19 cellular contexts compared by ENCODE assay signal in genomic region chr7:25653412-25653811, GRCh38.
A peak's percentile ranks its signal among the peaks of the same experiment; 100 is the strongest.
DNase-seq lines count a peak whose midpoint lies in the region; ATAC-seq and TF ChIP-seq lines count a peak whose summit lies in the region.
"Had no signal": no experiment of that assay in that cellular context is flagged by ENCODE, and none has a peak within 500 bp of the region (broad histone marks: within the 10 kb centered on the region; RNA-seq: fewer than 3 reads in every experiment).

No MANE protein-coding gene starts in this region.

- TF ChIP-seq CTCF in HEK293 (tag by site-specific recombination; IDR thresholded peaks at IDR 0.05): no peak
- no peak for TF ChIP-seq CTCF in neural crest cell (conservative IDR thresholded peaks at IDR 0.05)
- TF ChIP-seq CTCF in adrenal gland (IDR thresholded peaks at IDR 0.05): no peak

- no peak overlapping the region for H3K4me3 Mint-ChIP-seq in neural crest cell
- no peak overlapping the region for H3K4me3 Mint-ChIP-seq in activated T-cell treated with anti-CD3 and anti-CD28 coated beads, Interleukin-2, amount 50 U/mL, for 4 hours

- H3K4me1 Mint-ChIP-seq in neural crest cell: peaks cover 15% of the 10 kb centered on the region
- H3K4me1 Mint-ChIP-seq in activated T-cell treated with anti-CD3 and anti-CD28 coated beads, Interleukin-2, amount 50 U/mL, for 4 hours (ENCODE audit: low read depth): peaks cover 10% of the 10 kb centered on the region

- no peak overlapping the region for H3K27ac ChIP-seq in HEK293 (ENCODE audit: extremely low read depth, low read depth, low read length)
- no peak overlapping the region for H3K27ac ChIP-seq in SK-N-MC
- no peak overlapping the region for H3K27ac ChIP-seq in adrenal gland
- H3K27ac ChIP-seq: 22Rv1, RWPE1 had no signal

- H3K36me3 Mint-ChIP-seq in neural crest cell (ENCODE audit: low read depth): no peaks in the 10 kb centered on the region
- H3K36me3 Mint-ChIP-seq in activated T-cell treated with anti-CD3 and anti-CD28 coated beads, Interleukin-2, amount 50 U/mL, for 4 hours (ENCODE audit: insufficient read depth): no peaks in the 10 kb centered on the region

- H3K9me3 Mint-ChIP-seq in neural crest cell: peaks cover 5% of the 10 kb centered on the region
- no peaks in the 10 kb centered on the region for H3K9me3 Mint-ChIP-seq in activated T-cell treated with anti-CD3 and anti-CD28 coated beads, Interleukin-2, amount 50 U/mL, for 4 hours

- no peak overlapping the region for H3K9ac ChIP-seq in SK-N-MC (ENCODE audit: insufficient read length)

- WGBS in adrenal gland, 4 donors: 66 to 85% (median 82%) methylated on average over 2 of the region's 2 CpGs

- ATAC-seq in activated T-cell treated with anti-CD3 and anti-CD28 coated beads, Interleukin-2, amount 50 U/mL, for 4 hours: no peak

- no peak for TF ChIP-seq POLR2A in adrenal gland (IDR thresholded peaks at IDR 0.05)

- H3K4me3 ChIP-seq in HEK293 (ENCODE audit: low read depth, low read length) (no peak overlapping the region), SK-N-MC (peak overlapping the region; percentile 48; the same call in 1 of the 2 replicates), adrenal gland (no peak overlapping the region)

- no peaks in the 10 kb centered on the region for H3K9me3 ChIP-seq in HEK293 (ENCODE audit: control insufficient read depth, insufficient read depth, low read depth, low read length)
- no peaks in the 10 kb centered on the region for H3K9me3 ChIP-seq in SK-N-MC (ENCODE audit: low read depth, low read length)
- no peaks in the 10 kb centered on the region for H3K9me3 ChIP-seq in adrenal gland (replicated peaks in 1 of 3)

- no peaks in the 10 kb centered on the region for H3K27me3 ChIP-seq in adrenal gland

- H3K27me3 Mint-ChIP-seq in neural crest cell (ENCODE audit: low read depth): no peaks in the 10 kb centered on the region
- no peaks in the 10 kb centered on the region for H3K27me3 Mint-ChIP-seq in activated T-cell treated with anti-CD3 and anti-CD28 coated beads, Interleukin-2, amount 50 U/mL, for 4 hours (ENCODE audit: low read depth)

- POLR2A ChIA-PET in HEK293 (lab: Yijun Ruan, JAX): no interaction called here

- peak; percentile 14 for DNase-seq in DMS153 (lab: John Stamatoyannopoulos, UW)
- no peak for DNase-seq in DMS153 treated with DMSO at 0.1 percent for 48 hours (lab: John Stamatoyannopoulos, UW; ENCODE audit: unreplicated experiment)
- no peak for DNase-seq in SK-N-MC (ENCODE audit: low read depth, low spot score)
- DNase-seq in neural crest cell (ENCODE audit: low read depth, low spot score): no peak
- DNase-seq in adrenal gland: no peak
- DNase-seq in activated T-cell treated with anti-CD3 and anti-CD28 coated beads, Interleukin-2, amount 50 U/mL, for 4 hours: no peak
- DNase-seq in iPS-NIHi11 (ENCODE audit: low spot score): no peak
- DNase-seq: C1 segment of cervical spinal cord, DND-41, GDM1, GOT3, IMR-90, MV-4-11, NCI-H1436, NCI-H2029 treated with DMSO at 0.1 percent for 48 hours, NCI-H524 treated with DMSO at 0.1 percent for 48 hours had no signal

- H3K27ac Mint-ChIP-seq in neural crest cell (ENCODE audit: unreplicated experiment): peak overlapping the region; percentile 32

- H3K36me3 ChIP-seq in HEK293 (ENCODE audit: control insufficient read depth in 2 of 2, insufficient read depth in 1 of 2, low read length in 2 of 2) (no peaks in the 10 kb centered on the region), SK-N-MC (ENCODE audit: insufficient read depth, low read length) (no peaks in the 10 kb centered on the region), adrenal gland (replicated peaks in 1 of 2) (no peaks in the 10 kb centered on the region)

- intact Hi-C loops in adrenal gland (cut with DNase I): no loop called here

- H3K4me1 ChIP-seq in HEK293 (ENCODE audit: control insufficient read depth, insufficient read depth, low read length) (peaks cover 6% of the 10 kb centered on the region), adrenal gland (replicated peaks in 1 of 2) (peaks cover 0 to 17% of the 10 kb centered on the region in 2 donors)

- CTCF ChIA-PET in HEK293 (lab: Yijun Ruan, JAX): no interaction called here

TF ChIP-seq in HEK293, 187 proteins besides CTCF, POLR2A, EP300 and RAD21:
- TF ChIP-seq ZNF19 (tag by site-specific recombination; IDR thresholded peaks at IDR 0.05; ENCODE audit: low read depth) (no peak), PRDM6 (tag by site-specific recombination; IDR thresholded peaks at IDR 0.05) (peak; percentile 43; the same call in 1 of the 2 replicates)
